In genomic region chr10:115945696-115946445, GRCh38 we compare ENCODE assay signal across 1 cellular context.
TF ChIP-seq lines count a peak whose summit lies in the region.

No MANE protein-coding gene starts in this region.

TF ChIP-seq in H1, 55 proteins besides CTCF, POLR2A, EP300 and RAD21:
- TF ChIP-seq CHD1 (IDR thresholded peaks at IDR 0.05; ENCODE audit: low read depth, low read length), result no peak
- no peak for TF ChIP-seq SAP30 (IDR thresholded peaks at IDR 0.05; ENCODE audit: insufficient read depth, insufficient replicate concordance, low read length)
- no peak for TF ChIP-seq EZH2 (IDR thresholded peaks at IDR 0.05; ENCODE audit: low read depth, low read length, severe bottlenecking)
- TF ChIP-seq CHD2 (IDR thresholded peaks at IDR 0.05; ENCODE audit: low read length), result no peak
- TF ChIP-seq RNF2 (IDR thresholded peaks at IDR 0.05; ENCODE audit: borderline replicate concordance, low read depth, low read length, missing control alignments, poor library complexity, severe bottlenecking), result no peak
- no peak for TF ChIP-seq FOSL1 (IDR thresholded peaks at IDR 0.05; ENCODE audit: insufficient read depth, low read depth, low read length)
- TF ChIP-seq TAF1 (IDR thresholded peaks at IDR 0.05; ENCODE audit: low read depth, low read length), result no peak
- TF ChIP-seq CTBP2 (IDR thresholded peaks at IDR 0.05; ENCODE audit: borderline replicate concordance, insufficient read depth, insufficient read length, low read length), result no peak
- TF ChIP-seq MAX (IDR thresholded peaks at IDR 0.05), result no peak
- no peak for TF ChIP-seq SUZ12 (IDR thresholded peaks at IDR 0.05; ENCODE audit: low read length)
- no peak for TF ChIP-seq USF2 (IDR thresholded peaks at IDR 0.05; ENCODE audit: low read length)
- TF ChIP-seq BRCA1 (IDR thresholded peaks at IDR 0.05; ENCODE audit: low read depth, low read length), result no peak
- no peak for TF ChIP-seq E2F6 (IDR thresholded peaks at IDR 0.05)
